15 cellular contexts compared by ENCODE assay signal in genomic region chr1:212684511-212685090, GRCh38. TPM values are rescaled to one million over a fixed set of nuclear protein-coding genes. Genes with fewer than 3 reads are reported as not detected.
A peak's percentile ranks its signal among the peaks of the same experiment; 100 is the strongest.
DNase-seq lines count a peak whose midpoint lies in the region; ATAC-seq, FAIRE-seq and TF ChIP-seq lines count a peak whose summit lies in the region.
"Had no signal": no experiment of that assay in that cellular context is flagged by ENCODE, and none has a peak within 500 bp of the region (broad histone marks: within the 10 kb centered on the region; RNA-seq: fewer than 3 reads in every experiment).

No MANE protein-coding gene starts in this region.

- ATAC-seq in stimulated activated naive CD8-positive, alpha-beta T cell treated with anti-CD3 and anti-CD28 coated beads, Interleukin-15, Interleukin-2, amounts not matched to agents 100 U/mL and 50 U/mL, for 24 hours = no peak
- ATAC-seq: HepG2 had no signal

- H3K27ac Mint-ChIP-seq in stimulated activated naive CD8-positive, alpha-beta T cell treated with anti-CD3 and anti-CD28 coated beads, Interleukin-15, Interleukin-2, amounts not matched to agents 100 ng/mL and 50 ng/mL, for 24 hours = peak overlapping the region; percentile 65
- peak overlapping the region; percentile 88 for H3K27ac Mint-ChIP-seq in activated T-helper 2 cell treated with anti-CD3 and anti-CD28 coated beads, Interferon-gamma antibody, Interleukin-2, Interleukin-4, amounts not matched to agents 10 μg/mL and 5 μg/mL and 100 μg/mL, durations not matched to agents 14 hours and 24 hours and 36 hours

- peaks cover 43% of the 10 kb centered on the region for H3K4me1 Mint-ChIP-seq in stimulated activated naive CD8-positive, alpha-beta T cell treated with anti-CD3 and anti-CD28 coated beads, Interleukin-15, Interleukin-2, amounts not matched to agents 100 ng/mL and 50 ng/mL, for 24 hours (ENCODE audit: low read depth)
- peaks cover 50% of the 10 kb centered on the region for H3K4me1 Mint-ChIP-seq in activated T-helper 2 cell treated with anti-CD3 and anti-CD28 coated beads, Interferon-gamma antibody, Interleukin-2, Interleukin-4, amounts not matched to agents 10 μg/mL and 5 μg/mL and 100 μg/mL, durations not matched to agents 14 hours and 24 hours and 36 hours (ENCODE audit: low read depth)

- no peak for FAIRE-seq in GM12892 (lab: Jason Lieb, UNC)
- FAIRE-seq: H54, HepG2 had no signal

- no peak for DNase-seq in stimulated activated naive CD8-positive, alpha-beta T cell treated with anti-CD3 and anti-CD28 coated beads, Interleukin-15, Interleukin-2, amounts not matched to agents 100 U/mL and 50 U/mL, for 24 hours
- no peak for DNase-seq in activated T-helper 2 cell treated with anti-CD3 and anti-CD28 coated beads, Interferon-gamma antibody, Interleukin-2, Interleukin-4, amounts not matched to agents 10 μg/mL and 5 μg/mL and 100 μg/mL, durations not matched to agents 14 hours and 24 hours and 36 hours (ENCODE audit: low spot score)
- DNase-seq in GM12892 (ENCODE audit: insufficient read length) (no peak), GM10266 (ENCODE audit: extremely low spot score) (no peak), NCI-H1105 treated with DMSO at 0.1 percent for 48 hours (lab: John Stamatoyannopoulos, UW) (no peak)
- DNase-seq: NCI-H1048, NCI-H2081 treated with DMSO at 0.1 percent for 48 hours, NCI-H510A treated with DMSO at 0.1 percent for 48 hours had no signal

- intact Hi-C loops in activated T-helper 2 cell treated with anti-CD3 and anti-CD28 coated beads, Interferon-gamma antibody, Interleukin-2, Interleukin-4, amounts not matched to agents 10 μg/mL and 5 μg/mL and 100 μg/mL, durations not matched to agents 14 hours and 24 hours and 36 hours (cut with micrococcal nuclease) = no loop called here

- H3K27ac ChIP-seq in neutrophil = peak overlapping the region; percentile 85
- H3K27ac ChIP-seq: C4-2B, KMS-11, SJSA1 had no signal

- no peak overlapping the region for H3K4me3 Mint-ChIP-seq in stimulated activated naive CD8-positive, alpha-beta T cell treated with anti-CD3 and anti-CD28 coated beads, Interleukin-15, Interleukin-2, amounts not matched to agents 100 ng/mL and 50 ng/mL, for 24 hours
- no peak overlapping the region for H3K4me3 Mint-ChIP-seq in activated T-helper 2 cell treated with anti-CD3 and anti-CD28 coated beads, Interferon-gamma antibody, Interleukin-2, Interleukin-4, amounts not matched to agents 10 μg/mL and 5 μg/mL and 100 μg/mL, durations not matched to agents 14 hours and 24 hours and 36 hours (ENCODE audit: low read depth)

- H3K27me3 ChIP-seq in neutrophil = no peaks in the 10 kb centered on the region
- H3K27me3 ChIP-seq: SJSA1 had no signal

- no peaks in the 10 kb centered on the region for H3K27me3 Mint-ChIP-seq in stimulated activated naive CD8-positive, alpha-beta T cell treated with anti-CD3 and anti-CD28 coated beads, Interleukin-15, Interleukin-2, amounts not matched to agents 100 ng/mL and 50 ng/mL, for 24 hours
- no peaks in the 10 kb centered on the region for H3K27me3 Mint-ChIP-seq in activated T-helper 2 cell treated with anti-CD3 and anti-CD28 coated beads, Interferon-gamma antibody, Interleukin-2, Interleukin-4, amounts not matched to agents 10 μg/mL and 5 μg/mL and 100 μg/mL, durations not matched to agents 14 hours and 24 hours and 36 hours (ENCODE audit: low read depth)

- no peaks in the 10 kb centered on the region for H3K36me3 ChIP-seq in neutrophil
- H3K36me3 ChIP-seq: SJSA1 had no signal

- no peak for TF ChIP-seq CTCF in neutrophil (IDR thresholded peaks at IDR 0.05)
- no peak for TF ChIP-seq CTCF in GM10266 (IDR thresholded peaks at IDR 0.05; ENCODE audit: control insufficient read depth, insufficient read depth, low read depth, missing control alignments)

- TF ChIP-seq POLR2A in GM12892 (IDR thresholded peaks at IDR 0.05; ENCODE audit: low read depth, low read length) = no peak

- no peaks in the 10 kb centered on the region for H3K9me3 ChIP-seq in neutrophil
- H3K9me3 ChIP-seq: SJSA1 had no signal

- H3K4me3 ChIP-seq in neutrophil (ENCODE audit: low read depth in 1 of 2, low read length in 1 of 2) = no peak overlapping the region
- H3K4me3 ChIP-seq: SJSA1 had no signal

- H3K36me3 Mint-ChIP-seq in stimulated activated naive CD8-positive, alpha-beta T cell treated with anti-CD3 and anti-CD28 coated beads, Interleukin-15, Interleukin-2, amounts not matched to agents 100 ng/mL and 50 ng/mL, for 24 hours (ENCODE audit: low read depth) = no peaks in the 10 kb centered on the region
- H3K36me3 Mint-ChIP-seq in activated T-helper 2 cell treated with anti-CD3 and anti-CD28 coated beads, Interferon-gamma antibody, Interleukin-2, Interleukin-4, amounts not matched to agents 10 μg/mL and 5 μg/mL and 100 μg/mL, durations not matched to agents 14 hours and 24 hours and 36 hours (ENCODE audit: low read depth) = peaks cover 6% of the 10 kb centered on the region

- H3K4me1 ChIP-seq in neutrophil (ENCODE audit: control insufficient read depth in 1 of 2, insufficient read depth in 1 of 2, low read depth in 1 of 2, low read length in 1 of 2) = peaks cover 49 to 57% of the 10 kb centered on the region in 2 experiments
- H3K4me1 ChIP-seq: SJSA1 had no signal

- no peaks in the 10 kb centered on the region for H3K9me3 Mint-ChIP-seq in stimulated activated naive CD8-positive, alpha-beta T cell treated with anti-CD3 and anti-CD28 coated beads, Interleukin-15, Interleukin-2, amounts not matched to agents 100 ng/mL and 50 ng/mL, for 24 hours
- H3K9me3 Mint-ChIP-seq in activated T-helper 2 cell treated with anti-CD3 and anti-CD28 coated beads, Interferon-gamma antibody, Interleukin-2, Interleukin-4, amounts not matched to agents 10 μg/mL and 5 μg/mL and 100 μg/mL, durations not matched to agents 14 hours and 24 hours and 36 hours = no peaks in the 10 kb centered on the region

RNA-seq across cellular contexts. Expression of gene BATF3, which starts 15.0 kb away (rescaled TPM):
- 246 and 249 TPM in 2 replicates for total RNA-seq in activated T-helper 2 cell treated with anti-CD3 and anti-CD28 coated beads, Interferon-gamma antibody, Interleukin-2, Interleukin-4, amounts not matched to agents 10 μg/mL and 5 μg/mL and 100 μg/mL, durations not matched to agents 14 hours and 24 hours and 36 hours
- 12.8 TPM for polyA plus RNA-seq in GM12892 (2012; ENCODE audit: missing spikeins)
- total RNA-seq: HepG2 had no signal
